Comparison of ENCODE assay signal across 4 cellular contexts in genomic region chr9:7132605-7133004, GRCh38.
"Had no signal": no experiment of that assay in that cellular context is flagged by ENCODE, and none has a peak within 500 bp of the region (broad histone marks: within the 10 kb centered on the region; RNA-seq: fewer than 3 reads in every experiment).

No MANE protein-coding gene starts in this region.

- H3K27ac Mint-ChIP-seq: GM23338, H9, IgD-negative memory B cell had no signal

- H3K4me1 Mint-ChIP-seq: IgD-negative memory B cell had no signal

- ATAC-seq: GM23338 had no signal

- H3K4me3 Mint-ChIP-seq: GM23338, H9, IgD-negative memory B cell had no signal

- H3K4me3 ChIP-seq: GM23338 had no signal

- H3K27me3 Mint-ChIP-seq: IgD-negative memory B cell had no signal

- DNase-seq: H9, HCEC 1CT had no signal
